ENCODE assay signal across 1 cellular context in the genomic region with DNA sequence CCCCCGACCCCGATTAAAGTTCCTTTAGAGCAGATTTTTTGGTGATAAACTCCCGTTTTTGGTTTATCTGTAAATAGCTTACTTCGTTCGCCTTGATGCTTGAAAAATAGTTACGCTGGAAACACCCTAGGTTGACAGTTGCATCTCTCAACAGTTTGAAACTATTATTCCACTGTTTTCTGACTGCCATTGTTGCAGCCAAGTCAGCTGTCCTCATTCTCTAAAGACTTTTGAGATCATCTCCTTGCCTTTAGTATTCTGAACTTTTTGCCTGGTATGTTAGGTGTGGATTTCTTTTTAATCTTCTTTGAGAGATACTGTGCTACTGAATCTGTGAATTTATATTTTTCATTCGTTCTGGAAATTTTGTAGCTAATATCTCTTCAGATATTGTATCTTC.
TF ChIP-seq lines count a peak whose summit lies in the region.

No MANE protein-coding gene starts in this region.

TF ChIP-seq in WTC11, 78 proteins besides CTCF, POLR2A, EP300 and RAD21 (continued from another document):
- TF ChIP-seq, protein P1, sequence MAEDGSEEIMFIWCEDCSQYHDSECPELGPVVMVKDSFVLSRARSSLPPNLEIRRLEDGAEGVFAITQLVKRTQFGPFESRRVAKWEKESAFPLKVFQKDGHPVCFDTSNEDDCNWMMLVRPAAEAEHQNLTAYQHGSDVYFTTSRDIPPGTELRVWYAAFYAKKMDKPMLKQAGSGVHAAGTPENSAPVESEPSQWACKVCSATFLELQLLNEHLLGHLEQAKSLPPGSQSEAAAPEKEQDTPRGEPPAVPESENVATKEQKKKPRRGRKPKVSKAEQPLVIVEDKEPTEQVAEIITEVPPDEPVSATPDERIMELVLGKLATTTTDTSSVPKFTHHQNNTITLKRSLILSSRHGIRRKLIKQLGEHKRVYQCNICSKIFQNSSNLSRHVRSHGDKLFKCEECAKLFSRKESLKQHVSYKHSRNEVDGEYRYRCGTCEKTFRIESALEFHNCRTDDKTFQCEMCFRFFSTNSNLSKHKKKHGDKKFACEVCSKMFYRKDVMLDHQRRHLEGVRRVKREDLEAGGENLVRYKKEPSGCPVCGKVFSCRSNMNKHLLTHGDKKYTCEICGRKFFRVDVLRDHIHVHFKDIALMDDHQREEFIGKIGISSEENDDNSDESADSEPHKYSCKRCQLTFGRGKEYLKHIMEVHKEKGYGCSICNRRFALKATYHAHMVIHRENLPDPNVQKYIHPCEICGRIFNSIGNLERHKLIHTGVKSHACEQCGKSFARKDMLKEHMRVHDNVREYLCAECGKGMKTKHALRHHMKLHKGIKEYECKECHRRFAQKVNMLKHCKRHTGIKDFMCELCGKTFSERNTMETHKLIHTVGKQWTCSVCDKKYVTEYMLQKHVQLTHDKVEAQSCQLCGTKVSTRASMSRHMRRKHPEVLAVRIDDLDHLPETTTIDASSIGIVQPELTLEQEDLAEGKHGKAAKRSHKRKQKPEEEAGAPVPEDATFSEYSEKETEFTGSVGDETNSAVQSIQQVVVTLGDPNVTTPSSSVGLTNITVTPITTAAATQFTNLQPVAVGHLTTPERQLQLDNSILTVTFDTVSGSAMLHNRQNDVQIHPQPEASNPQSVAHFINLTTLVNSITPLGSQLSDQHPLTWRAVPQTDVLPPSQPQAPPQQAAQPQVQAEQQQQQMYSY (CRISPR knock-in tag; IDR thresholded peaks at IDR 0.05): no peak
